Comparison of ENCODE assay signal across 17 cellular contexts in the genomic region with DNA sequence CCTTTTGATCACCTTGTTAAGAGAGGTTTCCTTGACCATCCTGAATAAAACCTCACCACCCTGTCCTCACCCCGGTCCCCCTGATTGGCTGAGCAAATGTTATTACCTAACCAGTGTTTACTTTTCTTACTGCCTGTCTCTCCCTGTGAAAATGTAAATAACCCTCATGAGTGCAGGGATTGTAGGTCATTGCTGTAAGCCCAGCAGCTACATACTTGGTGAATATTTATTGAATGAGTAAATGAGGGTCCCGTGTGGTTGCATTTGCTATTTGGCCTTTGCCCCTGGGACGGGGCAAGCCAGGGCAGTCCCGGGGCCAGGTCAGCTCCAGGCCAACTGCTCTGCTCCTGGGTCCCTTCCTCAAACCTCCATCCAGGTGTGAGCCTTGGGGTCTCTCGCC. TPM values are rescaled to one million over a fixed set of nuclear protein-coding genes. Genes with fewer than 3 reads are reported as not detected.
DNase-seq lines count a peak whose midpoint lies in the region; ATAC-seq, FAIRE-seq and TF ChIP-seq lines count a peak whose summit lies in the region.
"Had no signal": no experiment of that assay in that cellular context is flagged by ENCODE, and none has a peak within 500 bp of the region (broad histone marks: within the 10 kb centered on the region; RNA-seq: fewer than 3 reads in every experiment).

No MANE protein-coding gene starts in this region.

- 25% methylated on average over 4 of the region's 5 CpGs for WGBS in HepG2 (ENCODE audit: low lambda C conversion rate)

- TF ChIP-seq CTCF in HepG2 (CRISPR knock-in tag; IDR thresholded peaks at IDR 0.05) (no peak), tibial artery (IDR thresholded peaks at IDR 0.05) (no peak)

- in situ Hi-C loops in HepG2 (cut with HindIII; ENCODE audit: extremely low pct_ligation_motif_present, low pct_unique_long_range_greater_than_20kb): loop anchor here (10.0 kb wide), 1 partner anchor 216 kb away; no protein-coding TSS in a partner anchor

- H3K79me2 ChIP-seq in HepG2 (ENCODE audit: insufficient read depth, low read length): no peaks in the 10 kb centered on the region

- H3K4me1 ChIP-seq in HepG2 (ENCODE audit: insufficient read depth, low read length) (peaks cover 24% of the 10 kb centered on the region), tibial artery (peaks cover 0 to 47% (median 15%) of the 10 kb centered on the region in 4 donors)

- H3K27ac ChIP-seq in HepG2 (ENCODE audit: extremely low read length, insufficient read depth, low read length) (peak overlapping the region; percentile 71), tibial artery (peak overlapping the region; percentile 81 to 84)
- H3K27ac ChIP-seq: KMS-11, WERI-Rb-1 had no signal

- POLR2A ChIA-PET in HepG2 (lab: Yijun Ruan, JAX): interaction anchor here (1.0 to 1.2 kb wide), 3 partner anchors 14 to 68 kb away, joined by 3 read pairs; no protein-coding TSS in a partner anchor

- no peak for TF ChIP-seq POLR2A in HepG2 (IDR thresholded peaks at IDR 0.05; ENCODE audit: insufficient read depth in 1 of 2, low read depth in 2 of 2, low read length in 2 of 2)

- TF ChIP-seq RAD21 in HepG2 (CRISPR knock-in tag; IDR thresholded peaks at IDR 0.05): no peak

- H4K20me1 ChIP-seq in HepG2 (ENCODE audit: insufficient read depth, low read length): no peaks in the 10 kb centered on the region

- TF ChIP-seq EP300 in HepG2 (IDR thresholded peaks at IDR 0.05; ENCODE audit: low read depth in 2 of 2, low read length in 2 of 2) (peak in 1 of 2 experiments; percentile 81; a peak in 2 of 4 replicates), HepG2 (CRISPR knock-in tag; IDR thresholded peaks at IDR 0.05; ENCODE audit: borderline replicate concordance) (peak; percentile 46; the same call in 1 of the 2 replicates)

- intact Hi-C loops in HepG2 (cut with micrococcal nuclease; ENCODE audit: unreplicated experiment): loop anchor here (2.0 to 5.0 kb wide), 2 partner anchors 94 to 104 kb away; no protein-coding TSS in a partner anchor
- intact Hi-C loops in tibial artery (cut with DNase I; ENCODE audit: low total_unique reads): loop anchor here (5.0 kb wide), 1 partner anchor 84 kb away; no protein-coding TSS in a partner anchor

- BruUV-seq in HepG2 (replicated peaks; lab: Mats Ljungman, UMichigan): no TSS peak

- H2AFZ ChIP-seq in HepG2 (ENCODE audit: low read length): no peak overlapping the region

- CTCF ChIA-PET in HepG2 (lab: Yijun Ruan, JAX; ENCODE audit: low intra/inter-chr PET ratio, low total read pairs): interaction anchor here (1.2 kb wide), 2 partner anchors 17 to 105 kb away, joined by 4 to 6 read pairs; no protein-coding TSS in a partner anchor

- H3K36me3 ChIP-seq in HepG2 (replicated peaks in 1 of 2; ENCODE audit: control insufficient read depth in 1 of 2, insufficient read depth in 2 of 2, low read length in 2 of 2) (no peaks in the 10 kb centered on the region; a peak in 1 of 5 replicates), tibial artery (peaks cover 0 to 8% (median 5%) of the 10 kb centered on the region in 3 donors)
- H3K36me3 ChIP-seq: WERI-Rb-1 had no signal

- H3K4me3 ChIP-seq in HepG2 (replicated peaks in 1 of 3; ENCODE audit: insufficient read depth in 1 of 3, low read depth in 2 of 3, low read length in 3 of 3): no peak overlapping the region
- H3K4me3 ChIP-seq in tibial artery: no peak overlapping the region

- H3K9ac ChIP-seq in HepG2 (ENCODE audit: insufficient read depth, low read depth, low read length): no peak overlapping the region
- H3K9ac ChIP-seq: KMS-11 had no signal

- H3K4me2 ChIP-seq in HepG2 (ENCODE audit: low read depth, low read length): peak overlapping the region; percentile 61
- H3K4me2 ChIP-seq: KMS-11 had no signal

- peak; percentile 23 for DNase-seq in SIG-M5 treated with dmso at 0.1 percent for 504 hours (lab: John Stamatoyannopoulos, UW; ENCODE audit: unreplicated experiment)
- no peak for DNase-seq in SIG-M5 (lab: John Stamatoyannopoulos, UW)
- DNase-seq in amniotic epithelial cell (ENCODE audit: low read depth): peak; percentile 10
- peak; percentile 92 for DNase-seq in HepG2 (ENCODE audit: low spot score)
- DNase-seq in tibial artery: no peak
- no peak for DNase-seq in NAMALWA (ENCODE audit: low spot score)
- no peak for DNase-seq in NCI-H1092 treated with DMSO at 0.1 percent for 48 hours (lab: John Stamatoyannopoulos, UW)
- DNase-seq: immature natural killer cell; NCI-H1417 treated with DMSO at 0.1 percent for 48 hours; NCI-H446; nucleus accumbens; stimulated activated CD4-positive, alpha-beta T cell treated with anti-CD3 and anti-CD28 coated beads, Interleukin-4, amount 100 ng/mL, for 24 hours; WERI-Rb-1 had no signal

- FAIRE-seq in HepG2 (lab: Jason Lieb, UNC): peak; percentile 93
- FAIRE-seq: urothelium cell line had no signal

- H3K9me3 ChIP-seq in HepG2 (ENCODE audit: low read length) (no peaks in the 10 kb centered on the region), tibial artery (no peaks in the 10 kb centered on the region)

- H3K27me3 ChIP-seq in HepG2 (ENCODE audit: control insufficient read depth in 1 of 2, insufficient read depth in 2 of 2, low read length in 2 of 2) (no peaks in the 10 kb centered on the region), tibial artery (no peaks in the 10 kb centered on the region)

- ATAC-seq in HepG2 (peak; percentile 98), HG03045 (IDR thresholded peaks at IDR 0.05; ENCODE audit: unreplicated experiment) (no peak)
- ATAC-seq: SK-N-SH treated with all-trans-retinoic acid at 6 μM for 48 hours had no signal

TF ChIP-seq in HepG2, 621 proteins besides CTCF, POLR2A, EP300 and RAD21 (continues in another document):
- no peak for TF ChIP-seq ZNF180 (CRISPR knock-in tag; IDR thresholded peaks at IDR 0.05; ENCODE audit: borderline replicate concordance, low read depth)
- no peak for TF ChIP-seq ZHX2 (IDR thresholded peaks at IDR 0.05; ENCODE audit: low read depth)
- no peak for TF ChIP-seq ZHX2 (CRISPR knock-in tag; IDR thresholded peaks at IDR 0.05; ENCODE audit: borderline replicate concordance)

RNA-seq across cellular contexts. Expression of gene CLCN4, which starts 55.5 kb away (rescaled TPM):
- 2.5 and 2.6 TPM in 2 replicates for total RNA-seq in HepG2 (2016; rRNA removed; fragmentation: Illumina TruSeq; extraction: Trizol)
- total RNA-seq in HepG2 (2016; cell fraction: cytosol; rRNA removed; fragmentation: Illumina TruSeq; extraction: Trizol; ENCODE audit: low read depth): 0.53 and 0.81 TPM in 2 replicates
- 2.4 and 2.7 TPM in 2 replicates for total RNA-seq in HepG2 (2016; cell fraction: insoluble cytoplasmic fraction; rRNA removed; fragmentation: Illumina TruSeq; extraction: Trizol)
- total RNA-seq in HepG2 (2016; cell fraction: membrane; rRNA removed; fragmentation: Illumina TruSeq; extraction: Trizol): 1.00 and 1.1 TPM in 2 replicates
- total RNA-seq in HepG2 (2016; cell fraction: nucleus; rRNA removed; fragmentation: Illumina TruSeq; extraction: Trizol): 2.7 and 3.0 TPM in 2 replicates
- 1.8 and 1.9 TPM in 2 replicates for polyA plus RNA-seq in HepG2 (2011; rRNA removed)
- 2.3 and 2.4 TPM in 2 replicates for polyA plus RNA-seq in HepG2 (2011; cell fraction: cytosol; rRNA removed)
- 1.2 and 1.9 TPM in 2 replicates for polyA plus RNA-seq in HepG2 (2011; cell fraction: nucleus; rRNA removed)
- polyA plus RNA-seq in HepG2 (2012): 1.6 and 1.9 TPM in 2 replicates
- polyA plus RNA-seq in HepG2 (2016; cell fraction: cytosol; fragmentation: Illumina TruSeq; extraction: Trizol; ENCODE audit: low read depth): 0.17 and 0.18 TPM in 2 replicates
- polyA plus RNA-seq in HepG2 (2016; cell fraction: insoluble cytoplasmic fraction; fragmentation: Illumina TruSeq; extraction: Trizol; ENCODE audit: low read depth): 1.6 and 1.7 TPM in 2 replicates
- polyA plus RNA-seq in HepG2 (2016; cell fraction: membrane; fragmentation: Illumina TruSeq; extraction: Trizol; ENCODE audit: low read depth): 0.66 and 0.90 TPM in 2 replicates
- polyA plus RNA-seq in HepG2 (2016; cell fraction: nucleus; fragmentation: Illumina TruSeq; extraction: Trizol; ENCODE audit: insufficient read depth, low read depth): 2.5 and 2.8 TPM in 2 replicates
- 1.7 and 8.7 TPM in 2 replicates for polyA minus RNA-seq in HepG2 (2011; rRNA and poly(A)+ RNA removed; ENCODE audit: low replicate concordance)
- polyA minus RNA-seq in HepG2 (2011; cell fraction: cytosol; rRNA and poly(A)+ RNA removed): 3.8 and 5.8 TPM in 2 replicates
- polyA minus RNA-seq in HepG2 (2011; cell fraction: nucleus; rRNA and poly(A)+ RNA removed): 2.8 and 3.4 TPM in 2 replicates

Comparison
In these comparisons a context has a peak if more than half of its experiments do, and no peak if none do; other contexts are left out.
1. DNase-seq: peak in SIG-M5 treated with dmso at 0.1 percent for 504 hours (single experiment), amniotic epithelial cell (single experiment) and HepG2 (single experiment); none in SIG-M5 (single experiment), tibial artery (0 of 2), NAMALWA (single experiment) and NCI-H1092 treated with DMSO at 0.1 percent for 48 hours (single experiment).